Comparison of ENCODE assay signal across 25 cellular contexts in the genomic region with DNA sequence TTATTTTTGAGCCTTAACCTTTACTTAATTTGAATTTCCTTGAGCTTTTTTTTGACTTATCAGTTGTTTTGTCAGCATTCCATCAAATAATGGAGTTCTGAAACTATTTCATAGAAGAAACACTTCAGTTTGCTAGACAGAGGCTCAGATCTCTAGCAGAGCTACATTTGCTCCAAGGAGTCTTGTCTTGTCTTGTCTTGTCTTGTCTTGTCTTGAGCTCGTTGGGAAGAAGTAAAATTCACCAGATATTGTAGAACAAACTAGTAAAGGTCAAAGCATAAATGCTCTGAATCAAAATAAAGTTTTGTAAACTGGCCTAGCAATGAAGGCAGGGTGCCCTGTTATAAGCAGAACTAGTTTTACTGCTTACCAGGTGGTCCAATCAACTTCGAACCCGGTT.
"Had no signal": no experiment of that assay in that cellular context is flagged by ENCODE, and none has a peak within 500 bp of the region (broad histone marks: within the 10 kb centered on the region; RNA-seq: fewer than 3 reads in every experiment).

No MANE protein-coding gene starts in this region.

- ATAC-seq: activated CD8-positive, alpha-beta T cell treated with anti-CD3 and anti-CD28 coated beads for 36 hours; gastrocnemius medialis; left cardiac atrium; mucosa of descending colon; right lobe of liver; stimulated activated memory B cell treated with anti-CD40 and anti-IgM and Interleukin-4, amounts not matched to agents 10 μg/mL and 1 μg/mL and 100 μg/mL, for 72 hours had no signal

- H3K4me1 ChIP-seq: gastrocnemius medialis, tibial nerve, uterus had no signal

- H3K9me3 ChIP-seq: esophagus muscularis mucosa, gastrocnemius medialis, mucosa of descending colon, right lobe of liver, stomach, suprapubic skin, tibial nerve, uterus had no signal

- H3K4me3 ChIP-seq: cardiac muscle cell, esophagus muscularis mucosa, gastrocnemius medialis, mucosa of descending colon, right lobe of liver, skin epidermis, stomach, suprapubic skin, tibial nerve, uterus had no signal

- H3K9me3 Mint-ChIP-seq: activated CD4-positive, alpha-beta T cell treated with anti-CD3 and anti-CD28 coated beads, Interleukin-2, amount 10 ng/mL, durations not matched to agents 7 days and 5 days; activated CD8-positive, alpha-beta T cell treated with anti-CD3 and anti-CD28 coated beads for 36 hours; activated naive CD8-positive, alpha-beta T cell treated with anti-CD3 and anti-CD28 coated beads for 36 hours; activated T-cell treated with anti-CD3 and anti-CD28 coated beads, Interleukin-2, amount 50 U/mL, for 24 hours; activated T-helper 2 cell treated with anti-CD3 and anti-CD28 coated beads, Interferon-gamma antibody, Interleukin-2, Interleukin-4, amounts not matched to agents 10 μg/mL and 5 μg/mL and 100 μg/mL, durations not matched to agents 14 hours and 24 hours and 36 hours; nephron progenitor cell; stimulated activated memory B cell treated with anti-CD40 and anti-IgM and Interleukin-4, amounts not matched to agents 10 μg/mL and 1 μg/mL and 100 μg/mL, for 72 hours had no signal

- H3K4me3 Mint-ChIP-seq: activated CD4-positive, alpha-beta T cell treated with anti-CD3 and anti-CD28 coated beads, Interleukin-2, amount 10 ng/mL, durations not matched to agents 7 days and 5 days; activated CD8-positive, alpha-beta T cell treated with anti-CD3 and anti-CD28 coated beads for 36 hours; activated naive CD8-positive, alpha-beta T cell treated with anti-CD3 and anti-CD28 coated beads for 36 hours; activated T-cell treated with anti-CD3 and anti-CD28 coated beads, Interleukin-2, amount 50 U/mL, for 24 hours; nephron progenitor cell; stimulated activated memory B cell treated with anti-CD40 and anti-IgM and Interleukin-4, amounts not matched to agents 10 μg/mL and 1 μg/mL and 100 μg/mL, for 72 hours had no signal

- H3K27ac Mint-ChIP-seq: activated CD4-positive, alpha-beta T cell treated with anti-CD3 and anti-CD28 coated beads, Interleukin-2, amount 10 ng/mL, durations not matched to agents 7 days and 5 days; activated CD8-positive, alpha-beta T cell treated with anti-CD3 and anti-CD28 coated beads for 36 hours; activated naive CD8-positive, alpha-beta T cell treated with anti-CD3 and anti-CD28 coated beads for 36 hours; activated T-cell treated with anti-CD3 and anti-CD28 coated beads, Interleukin-2, amount 50 U/mL, for 24 hours; activated T-helper 2 cell treated with anti-CD3 and anti-CD28 coated beads, Interferon-gamma antibody, Interleukin-2, Interleukin-4, amounts not matched to agents 10 μg/mL and 5 μg/mL and 100 μg/mL, durations not matched to agents 14 hours and 24 hours and 36 hours; nephron progenitor cell; stimulated activated memory B cell treated with anti-CD40 and anti-IgM and Interleukin-4, amounts not matched to agents 10 μg/mL and 1 μg/mL and 100 μg/mL, for 72 hours had no signal

- H3K27me3 ChIP-seq: cardiac muscle cell, esophagus muscularis mucosa, gastrocnemius medialis, right lobe of liver, stomach, suprapubic skin, tibial nerve, uterus had no signal

- H3K4me1 Mint-ChIP-seq: activated naive CD8-positive, alpha-beta T cell treated with anti-CD3 and anti-CD28 coated beads for 36 hours; nephron progenitor cell; stimulated activated memory B cell treated with anti-CD40 and anti-IgM and Interleukin-4, amounts not matched to agents 10 μg/mL and 1 μg/mL and 100 μg/mL, for 72 hours had no signal

- H3K27ac ChIP-seq: cardiac muscle cell, esophagus muscularis mucosa, gastrocnemius medialis, right lobe of liver, stomach, suprapubic skin, tibial nerve, uterus, VCaP had no signal

- H3K36me3 ChIP-seq: uterus had no signal

- DNase-seq: activated CD4-positive, alpha-beta T cell treated with anti-CD3 and anti-CD28 coated beads, Interleukin-2, amount 10 ng/mL, durations not matched to agents 7 days and 5 days; activated CD4-positive, CD25-positive, alpha-beta regulatory T cell treated with anti-CD3 and anti-CD28 coated beads, Interleukin-2, amount 50 U/mL, for 72 hours; activated CD8-positive, alpha-beta T cell treated with anti-CD3 and anti-CD28 coated beads for 36 hours; activated naive CD4-positive, alpha-beta T cell treated with Interleukin-2 at 50 U/mL for 16 hours; activated naive CD8-positive, alpha-beta T cell treated with anti-CD3 and anti-CD28 coated beads for 36 hours; activated T-cell treated with anti-CD3 and anti-CD28 coated beads, Interleukin-2, amount 50 U/mL, for 24 hours; gastrocnemius medialis; left cardiac atrium; mesendoderm; mucosa of descending colon; nephron progenitor cell; nucleus accumbens; right lobe of liver; stimulated activated CD4-positive, alpha-beta T cell treated with anti-CD3 and anti-CD28 coated beads, Interleukin-2, amount 100 ng/mL, for 24 hours; stomach; SW 1271; uterus had no signal

- H3K27me3 Mint-ChIP-seq: activated CD4-positive, alpha-beta T cell treated with anti-CD3 and anti-CD28 coated beads, Interleukin-2, amount 10 ng/mL, durations not matched to agents 7 days and 5 days; activated CD8-positive, alpha-beta T cell treated with anti-CD3 and anti-CD28 coated beads for 36 hours; activated naive CD8-positive, alpha-beta T cell treated with anti-CD3 and anti-CD28 coated beads for 36 hours; activated T-cell treated with anti-CD3 and anti-CD28 coated beads, Interleukin-2, amount 50 U/mL, for 24 hours; stimulated activated memory B cell treated with anti-CD40 and anti-IgM and Interleukin-4, amounts not matched to agents 10 μg/mL and 1 μg/mL and 100 μg/mL, for 72 hours had no signal
